Comparison of ENCODE assay signal across 6 cellular contexts in genomic region chr15:42491540-42492225, GRCh38. TPM values are rescaled to one million over a fixed set of nuclear protein-coding genes. Genes with fewer than 3 reads are reported as not detected.
DNase-seq lines count a peak whose midpoint lies in the region; ATAC-seq and TF ChIP-seq lines count a peak whose summit lies in the region.

No MANE protein-coding gene starts in this region.

- TF ChIP-seq CTCF in LNCaP clone FGC (IDR thresholded peaks at IDR 0.05; ENCODE audit: control insufficient read depth, extremely low read depth, insufficient read depth) = no peak

- H3K27ac Mint-ChIP-seq in dendritic cell treated with granulocyte-macrophage colony-stimulating factor and Interleukin-4, amounts not matched to agents 40 ng/mL and 50 ng/mL, for 4 days = peak overlapping the region; percentile 97

- intact Hi-C loops in dendritic cell treated with granulocyte-macrophage colony-stimulating factor and Interleukin-4, amounts not matched to agents 40 ng/mL and 50 ng/mL, for 4 days (cut with micrococcal nuclease) = loop anchor here (5.0 kb wide), 1 partner anchor 56 kb away; the partner anchor contains the start of genes HAUS2 and LRRC57

- H3K4me1 Mint-ChIP-seq in dendritic cell treated with granulocyte-macrophage colony-stimulating factor and Interleukin-4, amounts not matched to agents 40 ng/mL and 50 ng/mL, for 4 days (ENCODE audit: low read depth) = peaks cover 61% of the 10 kb centered on the region

- DNase-seq in LNCaP clone FGC (ENCODE audit: low read depth) (no peak), renal cortical epithelial cell (ENCODE audit: low read depth) (peak; percentile 77), NCI-H2196 treated with DMSO at 0.1 percent for 48 hours (lab: John Stamatoyannopoulos, UW; ENCODE audit: unreplicated experiment) (no peak), activated gamma-delta T cell treated with Interleukin-2 at 50 U/mL for 16 hours (no peak)

- peak overlapping the region; percentile 95 for H3K4me3 ChIP-seq in LNCaP clone FGC (ENCODE audit: low read depth, low read length)

- no peaks in the 10 kb centered on the region for H3K9me3 Mint-ChIP-seq in dendritic cell treated with granulocyte-macrophage colony-stimulating factor and Interleukin-4, amounts not matched to agents 40 ng/mL and 50 ng/mL, for 4 days

- H3K36me3 Mint-ChIP-seq in dendritic cell treated with granulocyte-macrophage colony-stimulating factor and Interleukin-4, amounts not matched to agents 40 ng/mL and 50 ng/mL, for 4 days (ENCODE audit: low read depth) = peaks cover 46% of the 10 kb centered on the region

- H3K27me3 Mint-ChIP-seq in dendritic cell treated with granulocyte-macrophage colony-stimulating factor and Interleukin-4, amounts not matched to agents 40 ng/mL and 50 ng/mL, for 4 days = no peaks in the 10 kb centered on the region

- ATAC-seq in GM21360 (IDR thresholded peaks at IDR 0.05; ENCODE audit: unreplicated experiment) = no peak

- peak overlapping the region; percentile 95 for H3K4me3 Mint-ChIP-seq in dendritic cell treated with granulocyte-macrophage colony-stimulating factor and Interleukin-4, amounts not matched to agents 40 ng/mL and 50 ng/mL, for 4 days

RNA-seq across cellular contexts. Expression of gene ZNF106, which starts 0.7 kb away (rescaled TPM):
- total RNA-seq in renal cortical epithelial cell = 28.3 and 52.8 TPM in 2 replicates

RNA-seq across cellular contexts. Expression of gene SNAP23, which starts 3.8 kb away (rescaled TPM):
- 112 and 168 TPM in 2 replicates for total RNA-seq in renal cortical epithelial cell

RNA-seq across cellular contexts. Expression of gene LRRC57, which starts 56.9 kb away (rescaled TPM):
- 24.0 and 30.7 TPM in 2 replicates for total RNA-seq in renal cortical epithelial cell

RNA-seq across cellular contexts. Expression of gene HAUS2, which starts 57.0 kb away (rescaled TPM):
- total RNA-seq in renal cortical epithelial cell = 35.3 and 92.9 TPM in 2 replicates
